Comparison of ENCODE assay signal across 27 cellular contexts in the genomic region with DNA sequence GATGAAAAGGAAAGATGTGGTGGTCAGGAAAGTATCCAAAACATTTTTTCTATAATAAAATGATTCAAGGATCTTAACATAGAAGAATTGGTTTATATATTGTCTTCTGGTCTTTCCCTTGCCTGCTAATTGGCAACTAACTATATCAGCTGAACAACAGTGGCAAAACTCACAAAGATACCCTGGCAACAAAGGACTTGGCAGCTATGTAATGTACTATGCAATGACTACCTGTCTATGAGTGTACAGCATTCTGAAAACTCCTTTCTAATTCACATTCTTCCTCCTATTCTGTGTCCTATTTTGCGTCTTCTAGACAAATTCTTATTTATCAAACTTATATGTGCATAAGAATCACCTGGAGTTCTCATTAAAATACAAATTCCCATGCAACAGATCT. TPM values are rescaled to one million over a fixed set of nuclear protein-coding genes. Genes with fewer than 3 reads are reported as not detected.
"Had no signal": no experiment of that assay in that cellular context is flagged by ENCODE, and none has a peak within 500 bp of the region (broad histone marks: within the 10 kb centered on the region; RNA-seq: fewer than 3 reads in every experiment).

No MANE protein-coding gene starts in this region.

- H3K27ac Mint-ChIP-seq: T-cell had no signal

- H3K27me3 Mint-ChIP-seq: T-cell had no signal

- H3K4me1 ChIP-seq: SJSA1 had no signal

- H3K4me3 ChIP-seq: SJSA1, SK-N-MC had no signal

- DNase-seq: KBM-7; MV-4-11; NCI-H1048; NCI-H1436; NCI-H187; NCI-H2029; NCI-H2081 treated with DMSO at 0.1 percent for 48 hours; NCI-H2171; NCI-H226; NCI-H446; NCI-H510A treated with DMSO at 0.1 percent for 48 hours; NCI-H526; NCI-H748 treated with DMSO at 0.1 percent for 48 hours; NK-92 treated with Interleukin-12 subunit alpha and Interleukin-12 subunit beta, amount 100 ng/mL, for 24 hours; PC-3; Right ventricle myocardium superior; SIG-M5; SW 1271; T-cell had no signal

- H3K27me3 ChIP-seq: SJSA1 had no signal

- H3K9me3 ChIP-seq: SJSA1 had no signal

- ATAC-seq: Panc1, PC-3, T-cell had no signal

- H3K4me1 Mint-ChIP-seq: T-cell had no signal

- H3K36me3 ChIP-seq: SJSA1 had no signal

- H3K27ac ChIP-seq: SJSA1, SK-N-MC had no signal

- H3K4me3 Mint-ChIP-seq: T-cell had no signal

- H3K36me3 Mint-ChIP-seq: T-cell had no signal

RNA-seq across cellular contexts. Expression of a gene that starts 15.7 kb away (rescaled TPM):
- total RNA-seq: HT-29, LHCN-M2, MCF 10A, OCI-LY7, PC-3, RPMI7951, SJSA1 had no signal
